Comparison of ENCODE assay signal across 14 cellular contexts in the genomic region with DNA sequence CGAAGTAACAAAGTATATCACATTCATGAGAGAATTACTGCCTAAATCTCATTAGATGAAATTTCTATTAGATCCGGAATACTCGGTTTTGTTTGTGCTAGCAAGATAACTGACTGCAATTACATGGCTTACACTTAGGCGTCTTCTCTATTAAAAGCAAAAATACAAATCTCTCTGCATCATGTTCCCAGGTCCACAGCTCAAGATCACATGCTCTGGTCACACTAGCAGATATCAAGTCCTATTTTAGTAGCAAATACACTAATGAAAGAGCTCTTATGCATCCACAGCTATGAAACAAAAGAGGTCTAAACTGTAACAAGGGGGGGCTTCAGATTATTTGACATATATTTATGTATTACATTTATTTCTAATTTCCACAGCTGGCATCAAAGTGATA. TPM values are rescaled to one million over a fixed set of nuclear protein-coding genes. Genes with fewer than 3 reads are reported as not detected.
A peak's percentile ranks its signal among the peaks of the same experiment; 100 is the strongest.
DNase-seq lines count a peak whose midpoint lies in the region.
"Had no signal": no experiment of that assay in that cellular context is flagged by ENCODE, and none has a peak within 500 bp of the region (broad histone marks: within the 10 kb centered on the region; RNA-seq: fewer than 3 reads in every experiment).

No MANE protein-coding gene starts in this region.

- 0 out of 2 replicates have a peak, but pooled peaks cover 4% of the 10 kb centered on the region for H3K9me3 ChIP-seq in BLaER1
- H3K9me3 ChIP-seq in BLaER1 treated with 17β-estradiol and CSF1 and Interleukin-3, amounts not matched to agents 10 nM and 100 nM (replicated peaks in 1 of 11): peaks cover 0 to 14% (median 6%) of the 10 kb centered on the region in 11 experiments; a peak in 12 of 22 replicates
- no peaks in the 10 kb centered on the region for H3K9me3 ChIP-seq in stomach smooth muscle (ENCODE audit: control insufficient read depth in 2 of 2, low read length in 2 of 2)
- H3K9me3 ChIP-seq: A549, BE2C, Caco-2, HAP-1 had no signal

- peaks cover 12% of the 10 kb centered on the region for H3K4me1 ChIP-seq in BLaER1
- H3K4me1 ChIP-seq in BLaER1 treated with 17β-estradiol and CSF1 and Interleukin-3, amounts not matched to agents 10 nM and 100 nM: peaks cover 12 to 50% (median 27%) of the 10 kb centered on the region in 10 experiments; a peak in 18 of 20 replicates
- H3K4me1 ChIP-seq in stomach smooth muscle (ENCODE audit: control insufficient read depth, insufficient read depth, low read length): peaks cover 31% of the 10 kb centered on the region
- H3K4me1 ChIP-seq: A549, BE2C, HAP-1 had no signal

- H3K27me3 Mint-ChIP-seq in activated naive CD4-positive, alpha-beta T cell treated with anti-CD3 and anti-CD28 coated beads for 36 hours (ENCODE audit: low read depth): peaks cover 42% of the 10 kb centered on the region

- peak overlapping the region; percentile 8; the same call in 1 of the 2 replicates for H3K4me2 ChIP-seq in BLaER1
- H3K4me2 ChIP-seq in BLaER1 treated with 17β-estradiol and CSF1 and Interleukin-3, amounts not matched to agents 10 nM and 100 nM: peak overlapping the region; percentile 4 to 80 (median 58); a peak in 16 of 22 replicates
- H3K4me2 ChIP-seq: A549 had no signal

- H3K36me3 Mint-ChIP-seq in activated naive CD4-positive, alpha-beta T cell treated with anti-CD3 and anti-CD28 coated beads for 36 hours (ENCODE audit: low read depth): no peaks in the 10 kb centered on the region
- H3K36me3 Mint-ChIP-seq: CD8-positive, alpha-beta memory T cell had no signal

- H3K4me3 Mint-ChIP-seq in activated naive CD4-positive, alpha-beta T cell treated with anti-CD3 and anti-CD28 coated beads for 36 hours: no peak overlapping the region
- H3K4me3 Mint-ChIP-seq: CD8-positive, alpha-beta memory T cell had no signal

- H3K9ac ChIP-seq in BLaER1 (no peak overlapping the region), stomach smooth muscle (ENCODE audit: low read length in 2 of 2) (no peak overlapping the region)
- H3K9ac ChIP-seq in BLaER1 treated with 17β-estradiol and CSF1 and Interleukin-3, amounts not matched to agents 10 nM and 100 nM: no peak overlapping the region

- H3K9me3 Mint-ChIP-seq in activated naive CD4-positive, alpha-beta T cell treated with anti-CD3 and anti-CD28 coated beads for 36 hours: peaks cover 3% of the 10 kb centered on the region

- H3K27ac ChIP-seq in BLaER1 (no peak overlapping the region), stomach smooth muscle (ENCODE audit: low read length) (peak overlapping the region; percentile 18)
- H3K27ac ChIP-seq in BLaER1 treated with 17β-estradiol and CSF1 and Interleukin-3, amounts not matched to agents 10 nM and 100 nM: peak overlapping the region in 4 of 11 experiments; percentile 4 to 39 (median 18); a peak in 6 of 22 replicates
- H3K27ac ChIP-seq: A549 had no signal

- intact Hi-C loops in activated naive CD4-positive, alpha-beta T cell treated with anti-CD3 and anti-CD28 coated beads for 36 hours (cut with micrococcal nuclease): no loop called here

- no peaks in the 10 kb centered on the region for H4K20me1 ChIP-seq in BLaER1
- no peaks in the 10 kb centered on the region for H4K20me1 ChIP-seq in BLaER1 treated with 17β-estradiol and CSF1 and Interleukin-3, amounts not matched to agents 10 nM and 100 nM

- peak; percentile 57 for DNase-seq in foreskin melanocyte
- DNase-seq in stimulated activated CD4-positive, alpha-beta T cell treated with anti-CD3 and anti-CD28 coated beads, Interleukin-4, amount 100 ng/mL, for 4 hours: no peak
- DNase-seq in activated naive CD4-positive, alpha-beta T cell treated with anti-CD3 and anti-CD28 coated beads for 36 hours: no peak
- DNase-seq: BE2C; Caco-2; CD8-positive, alpha-beta memory T cell; DND-41; GF-D8; GOT3 had no signal

- no peaks in the 10 kb centered on the region for H3K4me1 Mint-ChIP-seq in activated naive CD4-positive, alpha-beta T cell treated with anti-CD3 and anti-CD28 coated beads for 36 hours (ENCODE audit: low read depth)
- H3K4me1 Mint-ChIP-seq: CD8-positive, alpha-beta memory T cell had no signal

- H3K27me3 ChIP-seq in BLaER1 (no peaks in the 10 kb centered on the region), stomach smooth muscle (ENCODE audit: control insufficient read depth in 1 of 2, insufficient read depth in 2 of 2, low read length in 2 of 2) (no peaks in the 10 kb centered on the region)
- no peaks in the 10 kb centered on the region for H3K27me3 ChIP-seq in BLaER1 treated with 17β-estradiol and CSF1 and Interleukin-3, amounts not matched to agents 10 nM and 100 nM
- H3K27me3 ChIP-seq: BE2C had no signal

- no peak overlapping the region for H3K27ac Mint-ChIP-seq in activated naive CD4-positive, alpha-beta T cell treated with anti-CD3 and anti-CD28 coated beads for 36 hours
- H3K27ac Mint-ChIP-seq: CD8-positive, alpha-beta memory T cell had no signal

- CTCF ChIA-PET in activated naive CD4-positive, alpha-beta T cell treated with anti-CD3 and anti-CD28 coated beads for 36 hours (lab: Charles Lee): no interaction called here

- H3K36me3 ChIP-seq in BLaER1 (no peaks in the 10 kb centered on the region), stomach smooth muscle (ENCODE audit: control insufficient read depth in 2 of 2, insufficient read depth in 2 of 2, low read length in 2 of 2) (no peaks in the 10 kb centered on the region)
- H3K36me3 ChIP-seq in BLaER1 treated with 17β-estradiol and CSF1 and Interleukin-3, amounts not matched to agents 10 nM and 100 nM: no peaks in the 10 kb centered on the region
- H3K36me3 ChIP-seq: BE2C, HAP-1 had no signal

- H3K4me3 ChIP-seq in BLaER1 (no peak overlapping the region), stomach smooth muscle (ENCODE audit: low read length in 2 of 2) (no peak overlapping the region)
- no peak overlapping the region for H3K4me3 ChIP-seq in BLaER1 treated with 17β-estradiol and CSF1 and Interleukin-3, amounts not matched to agents 10 nM and 100 nM
- H3K4me3 ChIP-seq: A549, HAP-1 had no signal

RNA-seq across cellular contexts. Expression of a gene that starts 53.5 kb away (rescaled TPM):
- total RNA-seq in activated naive CD4-positive, alpha-beta T cell treated with anti-CD3 and anti-CD28 coated beads for 36 hours: under 1 TPM; 0.07 to 0.12 TPM
